18 cellular contexts compared by ENCODE assay signal in genomic region chr4:1506956-1507721, GRCh38.
"Had no signal": no experiment of that assay in that cellular context is flagged by ENCODE, and none has a peak within 500 bp of the region (broad histone marks: within the 10 kb centered on the region; RNA-seq: fewer than 3 reads in every experiment).

No MANE protein-coding gene starts in this region.

- H3K9me3 Mint-ChIP-seq: activated CD4-positive, alpha-beta T cell treated with anti-CD3 and anti-CD28 coated beads, Interleukin-2, amount 10 ng/mL, durations not matched to agents 24 days and 14 days; activated naive CD8-positive, alpha-beta T cell treated with anti-CD3 and anti-CD28 coated beads, Interleukin-2, amount 50 U/mL, for 24 hours; natural killer cell had no signal

- H3K27me3 ChIP-seq: testis had no signal

- H3K27ac Mint-ChIP-seq: activated CD4-positive, alpha-beta T cell treated with anti-CD3 and anti-CD28 coated beads, Interleukin-2, amount 10 ng/mL, durations not matched to agents 24 days and 14 days; activated CD8-positive, alpha-beta T cell treated with anti-CD3 and anti-CD28 coated beads, Interleukin-2, amount 10 ng/mL, durations not matched to agents 7 days and 5 days; activated naive CD8-positive, alpha-beta T cell treated with anti-CD3 and anti-CD28 coated beads, Interleukin-2, amount 50 U/mL, for 24 hours; natural killer cell had no signal

- H3K4me1 ChIP-seq: breast epithelium, gastrocnemius medialis, sigmoid colon, spleen, testis had no signal

- H3K36me3 Mint-ChIP-seq: natural killer cell had no signal

- H3K9me3 ChIP-seq: breast epithelium, gastrocnemius medialis, sigmoid colon, stomach, testis had no signal

- H3K27ac ChIP-seq: breast epithelium, gastrocnemius medialis, sigmoid colon, spleen, stomach, testis had no signal

- H3K4me3 ChIP-seq: breast epithelium, gastrocnemius medialis, sigmoid colon, spleen, stomach, testis had no signal

- H3K4me1 Mint-ChIP-seq: activated CD4-positive, alpha-beta T cell treated with anti-CD3 and anti-CD28 coated beads, Interleukin-2, amount 10 ng/mL, durations not matched to agents 24 days and 14 days; activated naive CD8-positive, alpha-beta T cell treated with anti-CD3 and anti-CD28 coated beads, Interleukin-2, amount 50 U/mL, for 24 hours; natural killer cell had no signal

- ATAC-seq: activated CD8-positive, alpha-beta T cell treated with anti-CD3 and anti-CD28 coated beads, Interleukin-2, amount 10 ng/mL, durations not matched to agents 7 days and 5 days; activated naive CD8-positive, alpha-beta T cell treated with anti-CD3 and anti-CD28 coated beads, Interleukin-2, amount 50 U/mL, for 24 hours; gastrocnemius medialis; natural killer cell had no signal

- DNase-seq: activated CD4-positive, alpha-beta T cell treated with anti-CD3 and anti-CD28 coated beads, Interleukin-2, amount 10 ng/mL, durations not matched to agents 24 days and 14 days; activated CD4-positive, CD25-positive, alpha-beta regulatory T cell; activated CD8-positive, alpha-beta memory T cell treated with anti-CD3 and anti-CD28 coated beads, Interleukin-2, amount 50 U/mL, for 4 hours; activated CD8-positive, alpha-beta T cell treated with anti-CD3 and anti-CD28 coated beads, Interleukin-2, amount 10 ng/mL, durations not matched to agents 7 days and 5 days; activated naive CD4-positive, alpha-beta T cell; activated naive CD8-positive, alpha-beta T cell treated with anti-CD3 and anti-CD28 coated beads, Interleukin-2, amount 50 U/mL, for 24 hours; aorta; dermis blood vessel endothelial cell; mesenchymal stem cell; natural killer cell; occipital lobe; sigmoid colon; spleen; stomach; T-helper 2 cell; testis had no signal

- H3K4me3 Mint-ChIP-seq: activated CD4-positive, alpha-beta T cell treated with anti-CD3 and anti-CD28 coated beads, Interleukin-2, amount 10 ng/mL, durations not matched to agents 24 days and 14 days; activated CD8-positive, alpha-beta T cell treated with anti-CD3 and anti-CD28 coated beads, Interleukin-2, amount 10 ng/mL, durations not matched to agents 7 days and 5 days; activated naive CD8-positive, alpha-beta T cell treated with anti-CD3 and anti-CD28 coated beads, Interleukin-2, amount 50 U/mL, for 24 hours; natural killer cell had no signal

- H3K36me3 ChIP-seq: breast epithelium, gastrocnemius medialis, sigmoid colon, spleen, stomach had no signal

- H3K27me3 Mint-ChIP-seq: activated CD4-positive, alpha-beta T cell treated with anti-CD3 and anti-CD28 coated beads, Interleukin-2, amount 10 ng/mL, durations not matched to agents 24 days and 14 days had no signal
